In the genomic region with DNA sequence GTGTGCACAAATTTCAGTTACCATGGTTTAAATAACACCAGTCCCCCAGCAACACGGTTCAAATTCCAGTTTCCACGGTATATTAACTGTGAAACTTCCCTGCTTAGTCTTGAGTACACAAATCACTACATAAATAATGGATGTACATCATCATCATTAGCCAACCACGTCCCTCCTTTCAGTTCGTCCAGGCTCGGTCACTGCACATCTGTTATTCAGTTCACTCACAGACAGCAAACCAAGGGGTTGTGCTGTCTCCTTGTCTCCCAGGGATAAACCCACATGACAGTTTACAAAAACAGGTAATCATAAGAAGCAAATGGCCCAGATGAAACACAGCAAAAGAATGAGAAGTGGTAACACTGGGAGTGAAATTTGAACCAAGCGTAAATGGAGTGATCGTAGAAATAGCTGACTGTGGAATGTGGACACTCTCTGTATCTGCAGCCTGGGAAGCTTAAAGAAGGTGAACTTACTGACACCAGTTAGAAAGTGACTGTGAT, we compare ENCODE assay signal across 13 cellular contexts.
DNase-seq lines count a peak whose midpoint lies in the region; ATAC-seq, FAIRE-seq and TF ChIP-seq lines count a peak whose summit lies in the region.
"Had no signal": no experiment of that assay in that cellular context is flagged by ENCODE, and none has a peak within 500 bp of the region (broad histone marks: within the 10 kb centered on the region; RNA-seq: fewer than 3 reads in every experiment).

No MANE protein-coding gene starts in this region.

- peak; percentile 67 for FAIRE-seq in HepG2 (lab: Jason Lieb, UNC)
- no peak for FAIRE-seq in urothelium cell line (lab: Jason Lieb, UNC)

- peak overlapping the region; percentile 55 for H2AFZ ChIP-seq in HepG2 (ENCODE audit: low read length)

- in situ Hi-C loops in HepG2 (cut with HindIII; ENCODE audit: extremely low pct_ligation_motif_present, low pct_unique_long_range_greater_than_20kb) = no loop called here

- intact Hi-C loops in HepG2 (cut with micrococcal nuclease; ENCODE audit: unreplicated experiment) = loop anchor here (2.0 kb wide), 1 partner anchor 61 kb away; a partner anchor contains a TSS
- intact Hi-C loops in right lobe of liver (cut with DNase I) = no loop called here
- intact Hi-C loops in CD4-positive, alpha-beta memory T cell (cut with micrococcal nuclease) = no loop called here

- H3K27me3 ChIP-seq in HepG2 (ENCODE audit: control insufficient read depth in 1 of 2, insufficient read depth in 2 of 2, low read length in 2 of 2) (no peaks in the 10 kb centered on the region), right lobe of liver (no peaks in the 10 kb centered on the region)
- no peaks in the 10 kb centered on the region for H3K27me3 ChIP-seq in CD4-positive, alpha-beta memory T cell (ENCODE audit: insufficient read depth, low read length)
- H3K27me3 ChIP-seq: esophagus squamous epithelium, right atrium auricular region had no signal

- H3K36me3 ChIP-seq in HepG2 (replicated peaks in 1 of 2; ENCODE audit: control insufficient read depth in 1 of 2, insufficient read depth in 2 of 2, low read length in 2 of 2) (no peaks in the 10 kb centered on the region), right lobe of liver (no peaks in the 10 kb centered on the region)
- H3K36me3 ChIP-seq in CD4-positive, alpha-beta memory T cell (ENCODE audit: insufficient read depth, low read length) = no peaks in the 10 kb centered on the region
- H3K36me3 ChIP-seq: esophagus squamous epithelium, HAP-1, right atrium auricular region had no signal

- peak overlapping the region; percentile 76 for H3K4me2 ChIP-seq in HepG2 (ENCODE audit: low read depth, low read length)

- WGBS in HepG2 (ENCODE audit: low lambda C conversion rate) = under 1% methylated on average over 7 of the region's 7 CpGs
- WGBS in right lobe of liver (ENCODE audit: insufficient coverage, low coverage, low lambda C conversion rate, missing lambda C conversion rate) = 59% methylated on average over 7 of the region's 7 CpGs

- peak; percentile 97 for ATAC-seq in HepG2
- no peak for ATAC-seq in right lobe of liver
- no peak for ATAC-seq in GM19395 (IDR thresholded peaks at IDR 0.05; ENCODE audit: unreplicated experiment)
- ATAC-seq in HG02852 (IDR thresholded peaks at IDR 0.05; ENCODE audit: unreplicated experiment) = no peak
- ATAC-seq: left lobe of liver had no signal

- no peaks in the 10 kb centered on the region for H3K36me3 Mint-ChIP-seq in brain
- no peaks in the 10 kb centered on the region for H3K36me3 Mint-ChIP-seq in CD4-positive, alpha-beta memory T cell

- peak overlapping the region; percentile 37; the same call in 1 of the 2 replicates for H3K9ac ChIP-seq in HepG2 (ENCODE audit: insufficient read depth, low read depth, low read length)

- POLR2A ChIA-PET in HepG2 (lab: Yijun Ruan, JAX) = interaction anchor here (0.7 to 1.2 kb wide), 2 partner anchors 27 to 61 kb away, joined by 3 to 4 read pairs; a partner anchor contains a TSS
- POLR2A ChIA-PET in CD4-positive, alpha-beta memory T cell (lab: Charles Lee; ENCODE audit: partially characterized antibody) = no interaction called here

- BruUV-seq in HepG2 (replicated peaks; lab: Mats Ljungman, UMichigan) = no TSS peak

- H4K20me1 ChIP-seq in HepG2 (ENCODE audit: insufficient read depth, low read length) = no peaks in the 10 kb centered on the region

- DNase-seq in HepG2 (ENCODE audit: low spot score) (peak; percentile 84), right lobe of liver (no peak), left kidney (ENCODE audit: low read depth, low spot score) (peak; percentile 68), urothelium cell line (ENCODE audit: low spot score) (peak; percentile 30)
- DNase-seq in CD4-positive, alpha-beta memory T cell = no peak
- DNase-seq: anterior cingulate cortex, esophagus squamous epithelium had no signal

- H3K4me1 Mint-ChIP-seq in brain = peaks cover 16% of the 10 kb centered on the region
- no peaks in the 10 kb centered on the region for H3K4me1 Mint-ChIP-seq in CD4-positive, alpha-beta memory T cell

- TF ChIP-seq CTCF in HepG2 (CRISPR knock-in tag; IDR thresholded peaks at IDR 0.05) = no peak
- no peak for TF ChIP-seq CTCF in right lobe of liver (IDR thresholded peaks at IDR 0.05)
- TF ChIP-seq CTCF in brain (conservative IDR thresholded peaks at IDR 0.05) = no peak

- peak overlapping the region in 4 of 5 experiments; percentile 13 to 58 (median 32) for H3K4me3 Mint-ChIP-seq in brain
- no peak overlapping the region for H3K4me3 Mint-ChIP-seq in CD4-positive, alpha-beta memory T cell

- H3K27ac Mint-ChIP-seq in brain = peak overlapping the region in 2 of 5 experiments; percentile 30 to 43
- H3K27ac Mint-ChIP-seq in CD4-positive, alpha-beta memory T cell = peak overlapping the region in 1 of 7 donors; percentile 26

- no peak for TF ChIP-seq RAD21 in HepG2 (CRISPR knock-in tag; IDR thresholded peaks at IDR 0.05)

- H3K9me3 ChIP-seq in HepG2 (ENCODE audit: low read length) (no peaks in the 10 kb centered on the region), right lobe of liver (no peaks in the 10 kb centered on the region)
- H3K9me3 ChIP-seq in CD4-positive, alpha-beta memory T cell (ENCODE audit: control insufficient read depth in 1 of 2, low read length in 2 of 2) = no peaks in the 10 kb centered on the region
- H3K9me3 ChIP-seq: esophagus squamous epithelium, HAP-1, right atrium auricular region had no signal

- peaks cover 0 to 4% (median 0%) of the 10 kb centered on the region in 5 experiments for H3K9me3 Mint-ChIP-seq in brain
- no peaks in the 10 kb centered on the region for H3K9me3 Mint-ChIP-seq in CD4-positive, alpha-beta memory T cell

- peak in 1 of 2 experiments; percentile 51; a peak in 2 of 4 replicates for TF ChIP-seq POLR2A in HepG2 (IDR thresholded peaks at IDR 0.05; ENCODE audit: insufficient read depth in 1 of 2, low read depth in 2 of 2, low read length in 2 of 2)
- no peak for TF ChIP-seq POLR2A in right lobe of liver (IDR thresholded peaks at IDR 0.05)

- peak overlapping the region; percentile 42 to 51 (median 47); a peak in 5 of 6 replicates for H3K4me3 ChIP-seq in HepG2 (replicated peaks in 1 of 3; ENCODE audit: insufficient read depth in 1 of 3, low read depth in 2 of 3, low read length in 3 of 3)
- H3K4me3 ChIP-seq in right lobe of liver = no peak overlapping the region
- H3K4me3 ChIP-seq in CD4-positive, alpha-beta memory T cell (ENCODE audit: low read length in 2 of 2) = no peak overlapping the region
- H3K4me3 ChIP-seq: esophagus squamous epithelium, HAP-1, right atrium auricular region had no signal

- TF ChIP-seq EP300 in HepG2 (IDR thresholded peaks at IDR 0.05; ENCODE audit: low read depth in 2 of 2, low read length in 2 of 2) (no peak), HepG2 (CRISPR knock-in tag; IDR thresholded peaks at IDR 0.05; ENCODE audit: borderline replicate concordance) (no peak)

- H3K4me1 ChIP-seq in HepG2 (ENCODE audit: insufficient read depth, low read length) (peaks cover 31% of the 10 kb centered on the region), right lobe of liver (no peaks in the 10 kb centered on the region)
- no peaks in the 10 kb centered on the region for H3K4me1 ChIP-seq in CD4-positive, alpha-beta memory T cell (ENCODE audit: insufficient read depth, low read length)
- H3K4me1 ChIP-seq: esophagus squamous epithelium, right atrium auricular region had no signal

- H3K27ac ChIP-seq in HepG2 (ENCODE audit: extremely low read length, insufficient read depth, low read length) = peak overlapping the region; percentile 54
- no peak overlapping the region for H3K27ac ChIP-seq in right lobe of liver
- no peak overlapping the region for H3K27ac ChIP-seq in CD4-positive, alpha-beta memory T cell (ENCODE audit: low read depth, low read length)
- H3K27ac ChIP-seq: esophagus squamous epithelium, right atrium auricular region had no signal

- H3K79me2 ChIP-seq in HepG2 (ENCODE audit: insufficient read depth, low read length) = no peaks in the 10 kb centered on the region

- H3K27me3 Mint-ChIP-seq in brain = peaks cover 8% of the 10 kb centered on the region
- H3K27me3 Mint-ChIP-seq in CD4-positive, alpha-beta memory T cell = peaks cover 3 to 8% of the 10 kb centered on the region in 2 donors

- CTCF ChIA-PET in HepG2 (lab: Yijun Ruan, JAX; ENCODE audit: low intra/inter-chr PET ratio, low total read pairs) = no interaction called here
- CTCF ChIA-PET in CD4-positive, alpha-beta memory T cell (lab: Charles Lee; ENCODE audit: partially characterized antibody) = interaction anchor here (0.8 kb wide), 1 partner anchor 119 kb away, joined by 3 read pairs; no protein-coding TSS in a partner anchor

TF ChIP-seq in HepG2, 621 proteins besides CTCF, POLR2A, EP300 and RAD21 (continues in another document):
- TF ChIP-seq FOSL2 (CRISPR knock-in tag; IDR thresholded peaks at IDR 0.05) (peak; percentile 25; the same call in 1 of the 2 replicates), SAP130 (CRISPR knock-in tag; IDR thresholded peaks at IDR 0.05; ENCODE audit: low read depth) (peak; percentile 49; the same call in 1 of the 2 replicates), MED1 (CRISPR knock-in tag; IDR thresholded peaks at IDR 0.05) (peak; percentile 32; the same call in 1 of the 2 replicates)
- TF ChIP-seq, protein P1, sequence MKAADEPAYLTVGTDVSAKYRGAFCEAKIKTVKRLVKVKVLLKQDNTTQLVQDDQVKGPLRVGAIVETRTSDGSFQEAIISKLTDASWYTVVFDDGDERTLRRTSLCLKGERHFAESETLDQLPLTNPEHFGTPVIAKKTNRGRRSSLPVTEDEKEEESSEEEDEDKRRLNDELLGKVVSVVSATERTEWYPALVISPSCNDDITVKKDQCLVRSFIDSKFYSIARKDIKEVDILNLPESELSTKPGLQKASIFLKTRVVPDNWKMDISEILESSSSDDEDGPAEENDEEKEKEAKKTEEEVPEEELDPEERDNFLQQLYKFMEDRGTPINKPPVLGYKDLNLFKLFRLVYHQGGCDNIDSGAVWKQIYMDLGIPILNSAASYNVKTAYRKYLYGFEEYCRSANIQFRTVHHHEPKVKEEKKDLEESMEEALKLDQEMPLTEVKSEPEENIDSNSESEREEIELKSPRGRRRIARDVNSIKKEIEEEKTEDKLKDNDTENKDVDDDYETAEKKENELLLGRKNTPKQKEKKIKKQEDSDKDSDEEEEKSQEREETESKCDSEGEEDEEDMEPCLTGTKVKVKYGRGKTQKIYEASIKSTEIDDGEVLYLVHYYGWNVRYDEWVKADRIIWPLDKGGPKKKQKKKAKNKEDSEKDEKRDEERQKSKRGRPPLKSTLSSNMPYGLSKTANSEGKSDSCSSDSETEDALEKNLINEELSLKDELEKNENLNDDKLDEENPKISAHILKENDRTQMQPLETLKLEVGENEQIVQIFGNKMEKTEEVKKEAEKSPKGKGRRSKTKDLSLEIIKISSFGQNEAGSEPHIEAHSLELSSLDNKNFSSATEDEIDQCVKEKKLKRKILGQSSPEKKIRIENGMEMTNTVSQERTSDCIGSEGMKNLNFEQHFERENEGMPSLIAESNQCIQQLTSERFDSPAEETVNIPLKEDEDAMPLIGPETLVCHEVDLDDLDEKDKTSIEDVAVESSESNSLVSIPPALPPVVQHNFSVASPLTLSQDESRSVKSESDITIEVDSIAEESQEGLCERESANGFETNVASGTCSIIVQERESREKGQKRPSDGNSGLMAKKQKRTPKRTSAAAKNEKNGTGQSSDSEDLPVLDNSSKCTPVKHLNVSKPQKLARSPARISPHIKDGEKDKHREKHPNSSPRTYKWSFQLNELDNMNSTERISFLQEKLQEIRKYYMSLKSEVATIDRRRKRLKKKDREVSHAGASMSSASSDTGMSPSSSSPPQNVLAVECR (CRISPR knock-in tag; IDR thresholded peaks at IDR 0.05; ENCODE audit: borderline replicate concordance) = peak; percentile 20; the same call in 1 of the 2 replicates

Comparison
In these comparisons a context has a peak if more than half of its experiments do, and no peak if none do; other contexts are left out.
1. DNase-seq: peak in HepG2 (single experiment), left kidney (single experiment) and urothelium cell line (single experiment); none in right lobe of liver (0 of 3) and CD4-positive, alpha-beta memory T cell (0 of 5).
2. H3K4me3 ChIP-seq: peak in HepG2 (3 of 3); none in right lobe of liver (0 of 3) and CD4-positive, alpha-beta memory T cell (0 of 2).
3. H3K4me3 Mint-ChIP-seq: peak in brain (4 of 5); none in CD4-positive, alpha-beta memory T cell (0 of 8).